ENCODE assay signal across 8 cellular contexts in the genomic region with DNA sequence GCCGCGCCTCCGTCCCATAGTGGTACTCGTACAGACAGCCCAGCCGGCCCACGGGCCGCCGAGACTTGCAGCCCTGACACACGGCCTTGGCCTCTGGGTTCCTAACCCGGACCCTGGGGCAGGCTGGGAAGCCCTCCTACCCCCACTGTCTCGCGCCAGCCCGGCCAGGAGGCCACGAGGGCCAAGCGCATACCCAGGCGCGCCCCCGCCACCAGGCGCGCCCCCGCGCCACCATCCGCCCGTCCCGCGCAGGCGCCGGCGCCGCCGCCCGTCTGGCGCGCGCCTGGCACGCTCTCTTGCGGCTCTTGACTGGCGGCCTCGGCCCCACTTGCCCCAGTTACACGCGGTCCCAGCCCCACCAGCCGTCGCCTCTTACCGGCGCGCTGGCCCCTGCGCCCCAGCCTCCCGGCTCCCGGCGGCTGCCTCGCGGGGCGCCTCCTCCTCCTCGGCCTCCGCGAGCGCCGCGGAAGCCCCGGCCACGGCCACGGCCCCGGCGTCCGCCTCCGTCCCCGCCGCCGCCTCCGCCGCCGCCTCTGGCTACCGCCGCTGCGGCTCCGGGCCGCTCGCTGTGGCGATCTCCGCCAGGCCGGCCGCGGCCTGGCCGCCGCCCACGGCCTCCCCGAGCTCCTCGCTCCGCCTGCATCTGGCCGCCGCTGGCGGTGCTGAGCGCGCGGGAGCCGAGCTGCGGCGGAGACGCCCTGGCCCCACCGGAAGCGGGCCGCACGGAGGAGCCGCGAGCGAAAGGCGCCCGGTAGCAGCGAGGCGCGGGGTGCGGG. TPM values are rescaled to one million over a fixed set of nuclear protein-coding genes. Genes with fewer than 3 reads are reported as not detected.
A peak's percentile ranks its signal among the peaks of the same experiment; 100 is the strongest.
DNase-seq lines count a peak whose midpoint lies in the region; ATAC-seq and TF ChIP-seq lines count a peak whose summit lies in the region.

No MANE protein-coding gene starts in this region.

- H3K9me3 ChIP-seq in esophagus muscularis mucosa, result no peaks in the 10 kb centered on the region

- H3K27me3 Mint-ChIP-seq in activated T-cell treated with anti-CD3 and anti-CD28 coated beads, Interleukin-2, amount 50 U/mL, for 4 hours (ENCODE audit: low read depth), result no peaks in the 10 kb centered on the region

- H3K36me3 ChIP-seq in esophagus muscularis mucosa, result no peaks in the 10 kb centered on the region

- DNase-seq in D341Med (ENCODE audit: low spot score), result peak; percentile 96
- DNase-seq in HT1080 (ENCODE audit: low read depth), result peak; percentile 74
- peak; percentile 83 for DNase-seq in OCI-M1 (lab: John Stamatoyannopoulos, UW)
- peak; percentile 74 for DNase-seq in activated T-cell treated with anti-CD3 and anti-CD28 coated beads, Interleukin-2, amount 50 U/mL, for 4 hours
- DNase-seq in esophagus muscularis mucosa (ENCODE audit: extremely low spot score), result peak; percentile 93
- peak; percentile 83 for DNase-seq in myocyte (ENCODE audit: low read depth)
- DNase-seq in stimulated activated CD8-positive, alpha-beta memory T cell treated with anti-CD3 and anti-CD28 coated beads, Interleukin-7, amount 100 ng/mL, for 48 hours (ENCODE audit: extremely low read depth in 1 of 2, low read depth in 1 of 2), result peak; percentile 39 to 60

- peaks cover 19% of the 10 kb centered on the region for H3K4me1 Mint-ChIP-seq in activated T-cell treated with anti-CD3 and anti-CD28 coated beads, Interleukin-2, amount 50 U/mL, for 4 hours (ENCODE audit: low read depth)

- H3K36me3 Mint-ChIP-seq in activated T-cell treated with anti-CD3 and anti-CD28 coated beads, Interleukin-2, amount 50 U/mL, for 4 hours (ENCODE audit: insufficient read depth), result no peaks in the 10 kb centered on the region

- peak; percentile 46 for ATAC-seq in GM21367 (IDR thresholded peaks at IDR 0.05; ENCODE audit: unreplicated experiment)
- peak; percentile 76 to 79 for ATAC-seq in activated T-cell treated with anti-CD3 and anti-CD28 coated beads, Interleukin-2, amount 50 U/mL, for 4 hours

- peak overlapping the region; percentile 72 to 97 (median 82) for H3K4me3 ChIP-seq in esophagus muscularis mucosa

- peak overlapping the region; percentile 87 to 98 (median 92) for H3K27ac ChIP-seq in esophagus muscularis mucosa (replicated peaks in 1 of 4)

- intact Hi-C loops in esophagus muscularis mucosa (cut with DNase I), result no loop called here

- 0% methylated on average over 8 of the region's 112 CpGs for WGBS in esophagus muscularis mucosa

- no peaks in the 10 kb centered on the region for H3K9me3 Mint-ChIP-seq in activated T-cell treated with anti-CD3 and anti-CD28 coated beads, Interleukin-2, amount 50 U/mL, for 4 hours

- TF ChIP-seq EP300 in esophagus muscularis mucosa (IDR thresholded peaks at IDR 0.05), result no peak

- H3K4me3 Mint-ChIP-seq in activated T-cell treated with anti-CD3 and anti-CD28 coated beads, Interleukin-2, amount 50 U/mL, for 4 hours, result peak overlapping the region; percentile 91

- H3K27me3 ChIP-seq in esophagus muscularis mucosa, result no peaks in the 10 kb centered on the region

- TF ChIP-seq CTCF in esophagus muscularis mucosa (IDR thresholded peaks at IDR 0.05), result no peak

- peaks cover 0 to 25% (median 16%) of the 10 kb centered on the region in 4 donors for H3K4me1 ChIP-seq in esophagus muscularis mucosa

- no peak for TF ChIP-seq POLR2A in esophagus muscularis mucosa (IDR thresholded peaks at IDR 0.05; ENCODE audit: low read depth)

RNA-seq across cellular contexts. Expression of gene AVEN, which starts 0.4 kb away (rescaled TPM):
- 14.0 and 18.4 TPM in 2 replicates for total RNA-seq in HT1080 (2014; rRNA removed; shearing (Covaris generic))
- polyA plus RNA-seq in HT1080 (2015; cell fraction: cytosol; rRNA removed), result 12.8 and 16.2 TPM in 2 replicates
- polyA plus RNA-seq in HT1080 (2015; cell fraction: nucleus; rRNA removed), result 7.7 and 9.7 TPM in 2 replicates
- total RNA-seq in activated T-cell treated with anti-CD3 and anti-CD28 coated beads, Interleukin-2, amount 50 U/mL, for 4 hours, result 10 to 100 TPM; 14.7 to 17.9 (median 17.2) TPM
- total RNA-seq in esophagus muscularis mucosa (10 to 100 TPM; 18.2 to 30.9 (median 27.6) TPM), myocyte (69.2 and 77.7 TPM in 2 replicates)
- polyA plus RNA-seq in myocyte (2012), result 39.8 TPM

Comparison
In these comparisons a context has a peak if more than half of its experiments do, and no peak if none do; other contexts are left out.
1. Peak in every context shown above with its lines: DNase-seq, ATAC-seq, H3K4me3 ChIP-seq and H3K27ac ChIP-seq.